ENCODE assay signal across 9 cellular contexts in genomic region chr10:96339956-96340904, GRCh38. TPM values are rescaled to one million over a fixed set of nuclear protein-coding genes. Genes with fewer than 3 reads are reported as not detected.
DNase-seq lines count a peak whose midpoint lies in the region; ATAC-seq and TF ChIP-seq lines count a peak whose summit lies in the region.
"Had no signal": no experiment of that assay in that cellular context is flagged by ENCODE, and none has a peak within 500 bp of the region (broad histone marks: within the 10 kb centered on the region; RNA-seq: fewer than 3 reads in every experiment).

No MANE protein-coding gene starts in this region.

- no peaks in the 10 kb centered on the region for H3K4me1 ChIP-seq in trophoblast cell (ENCODE audit: control insufficient read depth in 1 of 2, insufficient read depth in 2 of 2, low read length in 2 of 2)

- no CpG with 5 or more reads among the region's 7 CpGs for WGBS in trophoblast cell (ENCODE audit: extremely low coverage, insufficient coverage, insufficient read length)

- H2BK5ac ChIP-seq in trophoblast cell (ENCODE audit: low read depth, low read length, poor library complexity): no peak overlapping the region

- H3K27me3 ChIP-seq in trophoblast cell (ENCODE audit: insufficient read depth, low read length): no peaks in the 10 kb centered on the region

- H3K9me3 ChIP-seq in trophoblast cell (ENCODE audit: insufficient read depth, low read depth, low read length): no peaks in the 10 kb centered on the region

- no peaks in the 10 kb centered on the region for H3K36me3 ChIP-seq in trophoblast cell (ENCODE audit: control insufficient read depth in 1 of 2, insufficient read depth in 2 of 2, low read length in 2 of 2)

- peak; percentile 71 for ATAC-seq in GM18498 (IDR thresholded peaks at IDR 0.05; ENCODE audit: unreplicated experiment)
- ATAC-seq in HG03135 (IDR thresholded peaks at IDR 0.05; ENCODE audit: unreplicated experiment): no peak

- H3K36me3 Mint-ChIP-seq in activated T-helper 2 cell treated with anti-CD3 and anti-CD28 coated beads, Interferon-gamma antibody, Interleukin-2, Interleukin-4, amounts not matched to agents 10 μg/mL and 5 μg/mL and 100 μg/mL, durations not matched to agents 14 hours and 24 hours and 36 hours (ENCODE audit: low read depth): no peaks in the 10 kb centered on the region

- H3K4me3 Mint-ChIP-seq in activated T-helper 2 cell treated with anti-CD3 and anti-CD28 coated beads, Interferon-gamma antibody, Interleukin-2, Interleukin-4, amounts not matched to agents 10 μg/mL and 5 μg/mL and 100 μg/mL, durations not matched to agents 14 hours and 24 hours and 36 hours (ENCODE audit: low read depth): no peak overlapping the region

- H4K8ac ChIP-seq in trophoblast cell (ENCODE audit: low read depth, low read length): no peak overlapping the region

- H3K79me2 ChIP-seq in trophoblast cell (ENCODE audit: control insufficient read depth, insufficient read depth, low read length, poor library complexity): no peaks in the 10 kb centered on the region

- H4K91ac ChIP-seq in trophoblast cell (ENCODE audit: low read depth, low read length): no peak overlapping the region

- no peak overlapping the region for H3K9ac ChIP-seq in trophoblast cell (ENCODE audit: low read length)

- no peak overlapping the region for H2BK120ac ChIP-seq in trophoblast cell (ENCODE audit: insufficient read depth, low read length, poor library complexity)

- H3K4me1 Mint-ChIP-seq in activated T-helper 2 cell treated with anti-CD3 and anti-CD28 coated beads, Interferon-gamma antibody, Interleukin-2, Interleukin-4, amounts not matched to agents 10 μg/mL and 5 μg/mL and 100 μg/mL, durations not matched to agents 14 hours and 24 hours and 36 hours (ENCODE audit: low read depth): peaks cover 7% of the 10 kb centered on the region

- peaks cover 28% of the 10 kb centered on the region for H3K27me3 Mint-ChIP-seq in activated T-helper 2 cell treated with anti-CD3 and anti-CD28 coated beads, Interferon-gamma antibody, Interleukin-2, Interleukin-4, amounts not matched to agents 10 μg/mL and 5 μg/mL and 100 μg/mL, durations not matched to agents 14 hours and 24 hours and 36 hours (ENCODE audit: low read depth)

- H2AK5ac ChIP-seq in trophoblast cell (ENCODE audit: low read length): no peak overlapping the region

- no peak overlapping the region for H4K12ac ChIP-seq in trophoblast cell (ENCODE audit: low read depth, low read length)

- no peak overlapping the region for H3K4me2 ChIP-seq in trophoblast cell (ENCODE audit: low read length)

- DNase-seq in A172 (ENCODE audit: low spot score) (peak; percentile 45), KG1 (lab: John Stamatoyannopoulos, UW) (peak; percentile 56), RPMI8226 (peak; percentile 67), foreskin fibroblast (peak; percentile 61 to 86), trophoblast cell (peak; percentile 79 to 99)
- peak; percentile 26 for DNase-seq in activated T-helper 2 cell treated with anti-CD3 and anti-CD28 coated beads, Interferon-gamma antibody, Interleukin-2, Interleukin-4, amounts not matched to agents 10 μg/mL and 5 μg/mL and 100 μg/mL, durations not matched to agents 14 hours and 24 hours and 36 hours (ENCODE audit: low spot score)

- H3K23ac ChIP-seq in trophoblast cell (ENCODE audit: low read length): no peak overlapping the region

- H3K4ac ChIP-seq in trophoblast cell (ENCODE audit: low read depth, low read length): no peak overlapping the region

- no peak overlapping the region for H2BK12ac ChIP-seq in trophoblast cell (ENCODE audit: low read length)

- H3K27ac Mint-ChIP-seq in activated T-helper 2 cell treated with anti-CD3 and anti-CD28 coated beads, Interferon-gamma antibody, Interleukin-2, Interleukin-4, amounts not matched to agents 10 μg/mL and 5 μg/mL and 100 μg/mL, durations not matched to agents 14 hours and 24 hours and 36 hours: no peak overlapping the region

- no peak overlapping the region for H3K27ac ChIP-seq in trophoblast cell (ENCODE audit: low read depth, low read length)
- H3K27ac ChIP-seq: skin epidermis had no signal

- H3K79me1 ChIP-seq in trophoblast cell (ENCODE audit: low read length): no peaks in the 10 kb centered on the region

- intact Hi-C loops in activated T-helper 2 cell treated with anti-CD3 and anti-CD28 coated beads, Interferon-gamma antibody, Interleukin-2, Interleukin-4, amounts not matched to agents 10 μg/mL and 5 μg/mL and 100 μg/mL, durations not matched to agents 14 hours and 24 hours and 36 hours (cut with micrococcal nuclease): loop anchor here (2.0 to 5.0 kb wide), 2 partner anchors 108 to 323 kb away; no protein-coding TSS in a partner anchor

- no peak overlapping the region for H2AFZ ChIP-seq in trophoblast cell (ENCODE audit: insufficient read depth, low read length, poor library complexity)

- H3K18ac ChIP-seq in trophoblast cell (ENCODE audit: low read length): no peak overlapping the region

- H3K9me3 Mint-ChIP-seq in activated T-helper 2 cell treated with anti-CD3 and anti-CD28 coated beads, Interferon-gamma antibody, Interleukin-2, Interleukin-4, amounts not matched to agents 10 μg/mL and 5 μg/mL and 100 μg/mL, durations not matched to agents 14 hours and 24 hours and 36 hours: peaks cover 4% of the 10 kb centered on the region

- H3K4me3 ChIP-seq in foreskin fibroblast (ENCODE audit: low read depth in 1 of 2, low read length in 2 of 2) (no peak overlapping the region), trophoblast cell (ENCODE audit: low read depth, low read length) (no peak overlapping the region)
- H3K4me3 ChIP-seq: skin epidermis had no signal

- H3K14ac ChIP-seq in trophoblast cell (ENCODE audit: low read length): no peak overlapping the region

- TF ChIP-seq CTCF in foreskin fibroblast (IDR thresholded peaks at IDR 0.05; ENCODE audit: low read depth, low read length): peak; percentile 78

RNA-seq across cellular contexts. Expression of gene OPALIN, which starts 18.6 kb away (rescaled TPM):
- total RNA-seq in A172 (2014; rRNA removed; shearing (Covaris generic)): not detected in 2 replicates
- not detected in 2 replicates for total RNA-seq in activated T-helper 2 cell treated with anti-CD3 and anti-CD28 coated beads, Interferon-gamma antibody, Interleukin-2, Interleukin-4, amounts not matched to agents 10 μg/mL and 5 μg/mL and 100 μg/mL, durations not matched to agents 14 hours and 24 hours and 36 hours
- 0.01 and 0.04 TPM in 2 replicates for polyA plus RNA-seq in trophoblast cell (2013)

RNA-seq across cellular contexts. Expression of gene DNTT, which starts 36.0 kb away (rescaled TPM):
- not detected in 2 replicates for total RNA-seq in A172 (2014; rRNA removed; shearing (Covaris generic))
- total RNA-seq in activated T-helper 2 cell treated with anti-CD3 and anti-CD28 coated beads, Interferon-gamma antibody, Interleukin-2, Interleukin-4, amounts not matched to agents 10 μg/mL and 5 μg/mL and 100 μg/mL, durations not matched to agents 14 hours and 24 hours and 36 hours: not detected in 2 replicates
- polyA plus RNA-seq in trophoblast cell (2013): not detected in 2 replicates

Comparison
In these comparisons a context has a peak if more than half of its experiments do, and no peak if none do; other contexts are left out.
1. DNase-seq: peak in every context shown above with its lines; median percentile 89 in trophoblast cell; 74 in foreskin fibroblast; 67 in RPMI8226; 56 in KG1; 45 in A172; 26 in activated T-helper 2 cell treated with anti-CD3 and anti-CD28 coated beads, Interferon-gamma antibody, Interleukin-2, Interleukin-4, amounts not matched to agents 10 μg/mL and 5 μg/mL and 100 μg/mL, durations not matched to agents 14 hours and 24 hours and 36 hours.